Comparison of ENCODE assay signal across 12 cellular contexts in genomic region chr12:3168223-3168770, GRCh38.
DNase-seq lines count a peak whose midpoint lies in the region; ATAC-seq and TF ChIP-seq lines count a peak whose summit lies in the region.
"Had no signal": no experiment of that assay in that cellular context is flagged by ENCODE, and none has a peak within 500 bp of the region (broad histone marks: within the 10 kb centered on the region; RNA-seq: fewer than 3 reads in every experiment).

No MANE protein-coding gene starts in this region.

- no TSS peak for BruUV-seq in mammary epithelial cell (replicated peaks; lab: Mats Ljungman, UMichigan)

- H3K4me3 ChIP-seq in BJ (ENCODE audit: low read depth, low read length) (no peak overlapping the region), mammary epithelial cell (replicated peaks in 1 of 3; ENCODE audit: insufficient read depth in 1 of 3, low read depth in 2 of 3, low read length in 3 of 3) (no peak overlapping the region), neuronal stem cell (ENCODE audit: low read length in 2 of 2) (no peak overlapping the region), ascending aorta (no peak overlapping the region)
- H3K4me3 ChIP-seq: gastroesophageal sphincter had no signal

- H3K9me3 ChIP-seq in mammary epithelial cell (replicated peaks; ENCODE audit: insufficient read depth, low read length) = no peaks in the 10 kb centered on the region
- no peaks in the 10 kb centered on the region for H3K9me3 ChIP-seq in neuronal stem cell (replicated peaks in 1 of 2; ENCODE audit: control insufficient read depth in 2 of 2, insufficient read depth in 1 of 2, low read depth in 1 of 2, low read length in 2 of 2)
- H3K9me3 ChIP-seq in ascending aorta = no peaks in the 10 kb centered on the region
- H3K9me3 ChIP-seq: gastroesophageal sphincter, neutrophil had no signal

- dilution Hi-C loops in mammary epithelial cell (cut with HindIII; ENCODE audit: low sequenced_read_pairs) = no loop called here

- H4K8ac ChIP-seq in neuronal stem cell (ENCODE audit: low read depth, low read length) = no peak overlapping the region

- no peak for ATAC-seq in GM21529 (IDR thresholded peaks at IDR 0.05; ENCODE audit: unreplicated experiment)
- ATAC-seq: CD8-positive, alpha-beta T cell had no signal

- in situ Hi-C loops in mammary epithelial cell (cut with MboI; ENCODE audit: low sequenced_read_pairs in 2 of 2) = no loop called here

- CTCF ChIA-PET in BJ (lab: Yijun Ruan, JAX) (interaction anchor here (0.5 to 1.6 kb wide), 6 partner anchors 32 to 109 kb away, joined by 3 to 8 read pairs (median 3); no protein-coding TSS in a partner anchor), mammary epithelial cell (lab: Charles Lee; ENCODE audit: low non-redundant PET) (no interaction called here)

- 41% methylated on average over 8 of the region's 8 CpGs for WGBS in mammary epithelial cell (ENCODE audit: low coverage, missing lambda C conversion rate)
- WGBS in neuronal stem cell (ENCODE audit: extremely low coverage in 2 of 2, insufficient read length in 2 of 2, insufficient replicate concordance in 1 of 2), 2 donors = no CpG with 5 or more reads among the region's 8 CpGs

- H3K4me2 ChIP-seq in mammary epithelial cell (ENCODE audit: insufficient read depth, low read depth, low read length) = peak overlapping the region; percentile 57
- H3K4me2 ChIP-seq in neuronal stem cell (ENCODE audit: insufficient read depth, low read length, poor library complexity, severe bottlenecking) = no peak overlapping the region

- intact Hi-C loops in mammary epithelial cell (cut with micrococcal nuclease) (no loop called here), ascending aorta (cut with DNase I) (no loop called here)

- DNase-seq in BJ (ENCODE audit: low read depth) = peak; percentile 14
- peak; percentile 2 for DNase-seq in OCI-M1 (lab: John Stamatoyannopoulos, UW)
- peak; percentile 1 for DNase-seq in mammary epithelial cell
- DNase-seq in neuronal stem cell (ENCODE audit: low spot score) = no peak
- no peak for DNase-seq in T-helper 1 cell
- no peak for DNase-seq in ascending aorta (ENCODE audit: low spot score in 2 of 2)
- DNase-seq in activated gamma-delta T cell (lab: John Stamatoyannopoulos, UW) = no peak
- DNase-seq: CD8-positive, alpha-beta T cell; stimulated activated CD4-positive, alpha-beta T cell treated with anti-CD3 and anti-CD28 coated beads, Interleukin-12 subunit alpha, Interleukin-12 subunit beta, amount 100 ng/mL, for 4 hours had no signal

- no peak overlapping the region for H2BK5ac ChIP-seq in neuronal stem cell (ENCODE audit: low read length)

- H3K27ac ChIP-seq in mammary epithelial cell (ENCODE audit: insufficient read depth, low read depth, low read length) = peak overlapping the region; percentile 54
- no peak overlapping the region for H3K27ac ChIP-seq in neuronal stem cell (replicated peaks; ENCODE audit: low read length)
- no peak overlapping the region for H3K27ac ChIP-seq in ascending aorta
- H3K27ac ChIP-seq: gastroesophageal sphincter, neutrophil had no signal

- H3K9ac ChIP-seq in mammary epithelial cell (ENCODE audit: insufficient read depth, low read length) (no peak overlapping the region), neuronal stem cell (ENCODE audit: low read depth, low read length, poor library complexity) (peak overlapping the region; percentile 36)

- no peak for TF ChIP-seq CTCF in BJ (IDR thresholded peaks at IDR 0.05; ENCODE audit: insufficient read depth, low read depth, low read length)
- TF ChIP-seq CTCF in mammary epithelial cell (conservative IDR thresholded peaks at IDR 0.05 in 1 of 2, IDR thresholded peaks at IDR 0.05 in 1 of 2; ENCODE audit: extremely low read depth in 1 of 2, insufficient read depth in 1 of 2, low read depth in 1 of 2, low read length in 2 of 2) = no peak
- TF ChIP-seq CTCF in ascending aorta (IDR thresholded peaks at IDR 0.05) = no peak

- H3K36me3 ChIP-seq in BJ (ENCODE audit: control insufficient read depth, insufficient read depth, low read length) (no peaks in the 10 kb centered on the region), mammary epithelial cell (ENCODE audit: insufficient read depth, low read length) (no peaks in the 10 kb centered on the region), neuronal stem cell (replicated peaks in 1 of 2; ENCODE audit: control insufficient read depth in 2 of 2, insufficient read depth in 2 of 2, low read length in 2 of 2) (no peaks in the 10 kb centered on the region), ascending aorta (no peaks in the 10 kb centered on the region)
- H3K36me3 ChIP-seq: gastroesophageal sphincter, neutrophil had no signal

- H4K20me1 ChIP-seq in mammary epithelial cell (ENCODE audit: insufficient read depth, low read length) = no peaks in the 10 kb centered on the region

- no peak overlapping the region for H3K18ac ChIP-seq in neuronal stem cell (ENCODE audit: low read length)

- H2AFZ ChIP-seq in mammary epithelial cell (ENCODE audit: low read depth, low read length) (no peak overlapping the region), neuronal stem cell (ENCODE audit: low read length) (no peak overlapping the region)

- no peak overlapping the region for H3K4ac ChIP-seq in neuronal stem cell (ENCODE audit: low read length)

- no peaks in the 10 kb centered on the region for H3K27me3 ChIP-seq in BJ (ENCODE audit: control insufficient read depth, insufficient read depth, low read length)
- no peaks in the 10 kb centered on the region for H3K27me3 ChIP-seq in mammary epithelial cell (ENCODE audit: insufficient read depth, low read length)
- H3K27me3 ChIP-seq in neuronal stem cell (ENCODE audit: control insufficient read depth in 3 of 3, insufficient read depth in 3 of 3, low read depth in 1 of 3, low read length in 3 of 3) = no peaks in the 10 kb centered on the region
- H3K27me3 ChIP-seq in ascending aorta = no peaks in the 10 kb centered on the region
- H3K27me3 ChIP-seq: gastroesophageal sphincter had no signal

- peaks cover 56% of the 10 kb centered on the region for H3K79me2 ChIP-seq in mammary epithelial cell (ENCODE audit: insufficient read depth, low read length)

- H4K91ac ChIP-seq in neuronal stem cell (ENCODE audit: low read depth, low read length, poor library complexity) = no peak overlapping the region

- no peak overlapping the region for H3K23ac ChIP-seq in neuronal stem cell (ENCODE audit: low read depth, low read length, poor library complexity)

- POLR2A ChIA-PET in BJ (lab: Charles Lee) = no interaction called here

- H3K79me1 ChIP-seq in neuronal stem cell (ENCODE audit: low read depth, low read length) = no peaks in the 10 kb centered on the region

- H3K4me1 ChIP-seq in mammary epithelial cell (ENCODE audit: insufficient read depth, low read length) (peaks cover 44% of the 10 kb centered on the region), neuronal stem cell (ENCODE audit: control insufficient read depth in 2 of 2, insufficient read depth in 1 of 2, low read depth in 1 of 2, low read length in 2 of 2) (peaks cover 17 to 22% of the 10 kb centered on the region in 2 donors), ascending aorta (no peaks in the 10 kb centered on the region)

- H2BK15ac ChIP-seq in neuronal stem cell (ENCODE audit: low read length) = no peak overlapping the region

- H2AK5ac ChIP-seq in neuronal stem cell (ENCODE audit: low read depth, low read length) = no peak overlapping the region

- no peak overlapping the region for H2BK120ac ChIP-seq in neuronal stem cell (ENCODE audit: low read depth, low read length)

- no peak overlapping the region for H2BK12ac ChIP-seq in neuronal stem cell (ENCODE audit: low read length)

- no peak overlapping the region for H3K14ac ChIP-seq in neuronal stem cell (ENCODE audit: low read length)

Comparison
In these comparisons a context has a peak if more than half of its experiments do, and no peak if none do; other contexts are left out.
1. DNase-seq: peak in BJ (single experiment), OCI-M1 (single experiment) and mammary epithelial cell (single experiment); none in neuronal stem cell (single experiment), T-helper 1 cell (0 of 5), ascending aorta (0 of 2) and activated gamma-delta T cell (single experiment).